Comparison of ENCODE assay signal across 18 cellular contexts in genomic region chr6:170423814-170424633, GRCh38.
"Had no signal": no experiment of that assay in that cellular context is flagged by ENCODE, and none has a peak within 500 bp of the region (broad histone marks: within the 10 kb centered on the region; RNA-seq: fewer than 3 reads in every experiment).

No MANE protein-coding gene starts in this region.

- H3K36me3 Mint-ChIP-seq: naive thymus-derived CD4-positive, alpha-beta T cell had no signal

- H3K4me3 Mint-ChIP-seq: effector memory CD8-positive, alpha-beta T cell; naive thymus-derived CD4-positive, alpha-beta T cell; stimulated activated naive CD8-positive, alpha-beta T cell treated with anti-CD3 and anti-CD28 coated beads, Interleukin-15, Interleukin-2, amounts not matched to agents 100 ng/mL and 50 ng/mL, for 24 hours; T-helper 2 cell treated with Interferon-gamma antibody and Interleukin-4, amounts not matched to agents 5 μg/mL and 100 μg/mL, for 36 hours had no signal

- ATAC-seq: effector memory CD8-positive, alpha-beta T cell; naive thymus-derived CD4-positive, alpha-beta T cell had no signal

- FAIRE-seq: bronchial epithelial cell, frontal cortex, small intestine had no signal

- H3K36me3 ChIP-seq: heart right ventricle, suprapubic skin, upper lobe of left lung had no signal

- H3K4me3 ChIP-seq: suprapubic skin, upper lobe of left lung had no signal

- H3K4me1 ChIP-seq: suprapubic skin, upper lobe of left lung had no signal

- H3K9me3 Mint-ChIP-seq: effector memory CD8-positive, alpha-beta T cell; stimulated activated naive CD8-positive, alpha-beta T cell treated with anti-CD3 and anti-CD28 coated beads, Interleukin-15, Interleukin-2, amounts not matched to agents 100 ng/mL and 50 ng/mL, for 24 hours; T-helper 2 cell treated with Interferon-gamma antibody and Interleukin-4, amounts not matched to agents 5 μg/mL and 100 μg/mL, for 36 hours had no signal

- DNase-seq: activated CD4-positive, CD25-positive, alpha-beta regulatory T cell; activated naive CD4-positive, alpha-beta T cell treated with Interleukin-2 at 50 U/mL for 16 hours; activated T-cell treated with anti-CD3 and anti-CD28 coated beads for 4 hours; anterior cingulate cortex; dermis blood vessel endothelial cell; effector memory CD8-positive, alpha-beta T cell; heart right ventricle; mammary epithelial cell; naive thymus-derived CD4-positive, alpha-beta T cell; small intestine; SW 1271 had no signal

- H3K27ac ChIP-seq: epithelial cell of prostate, heart right ventricle, suprapubic skin, upper lobe of left lung had no signal

- H3K9me3 ChIP-seq: heart right ventricle, suprapubic skin, upper lobe of left lung had no signal

- H3K27me3 ChIP-seq: upper lobe of left lung had no signal

- H3K27ac Mint-ChIP-seq: effector memory CD8-positive, alpha-beta T cell; naive thymus-derived CD4-positive, alpha-beta T cell; stimulated activated naive CD8-positive, alpha-beta T cell treated with anti-CD3 and anti-CD28 coated beads, Interleukin-15, Interleukin-2, amounts not matched to agents 100 ng/mL and 50 ng/mL, for 24 hours; T-helper 2 cell treated with Interferon-gamma antibody and Interleukin-4, amounts not matched to agents 5 μg/mL and 100 μg/mL, for 36 hours had no signal
